In genomic region chr16:2479996-2480395, GRCh38 we compare ENCODE assay signal across 2 cellular contexts. TPM values are rescaled to one million over a fixed set of nuclear protein-coding genes. Genes with fewer than 3 reads are reported as not detected.
"Had no signal": no experiment of that assay in that cellular context is flagged by ENCODE, and none has a peak within 500 bp of the region (broad histone marks: within the 10 kb centered on the region; RNA-seq: fewer than 3 reads in every experiment).

No MANE protein-coding gene starts in this region.

RNA-seq across cellular contexts. Expression of gene NTN3, which starts 8.9 kb away (rescaled TPM):
- total RNA-seq: PC-3, Peyer's patch had no signal
